ENCODE assay signal across 8 cellular contexts in genomic region chr6:30508890-30509736, GRCh38. TPM values are rescaled to one million over a fixed set of nuclear protein-coding genes. Genes with fewer than 3 reads are reported as not detected.
DNase-seq lines count a peak whose midpoint lies in the region; ATAC-seq and TF ChIP-seq lines count a peak whose summit lies in the region.

No MANE protein-coding gene starts in this region.

- no peaks in the 10 kb centered on the region for H3K9me3 ChIP-seq in OCI-LY3 (ENCODE audit: insufficient read depth, low read length)

- no peaks in the 10 kb centered on the region for H4K20me1 ChIP-seq in OCI-LY3 (ENCODE audit: insufficient read depth, low read length)

- peak overlapping the region; percentile 33 for H3K4me3 ChIP-seq in OCI-LY3 (ENCODE audit: low read length)

- peak overlapping the region; percentile 72 for H3K27ac ChIP-seq in OCI-LY3 (ENCODE audit: low read length)

- peak overlapping the region; percentile 69 for H3K4me2 ChIP-seq in OCI-LY3 (ENCODE audit: low read length)

- peak; percentile 43 for DNase-seq in AG08395 (ENCODE audit: low spot score)
- no peak for DNase-seq in ureter (ENCODE audit: low spot score)
- no peak for DNase-seq in C1 segment of cervical spinal cord (lab: John Stamatoyannopoulos, UW)
- no peak for DNase-seq in mesenteric fat pad (ENCODE audit: low spot score)

- no peaks in the 10 kb centered on the region for H3K36me3 ChIP-seq in OCI-LY3 (replicated peaks; ENCODE audit: low read depth, low read length)

- no peaks in the 10 kb centered on the region for H3K79me2 ChIP-seq in OCI-LY3 (ENCODE audit: low read length)

- peaks cover 2% of the 10 kb centered on the region; the same call in 1 of the 2 replicates for H3K27me3 ChIP-seq in OCI-LY3 (ENCODE audit: low read depth, low read length)

- ATAC-seq in GM19395 (IDR thresholded peaks at IDR 0.05; ENCODE audit: unreplicated experiment) = peak; percentile 64
- peak; percentile 16 for ATAC-seq in esophagus mucosa
- no peak for ATAC-seq in HG02884 (IDR thresholded peaks at IDR 0.05; ENCODE audit: unreplicated experiment)

- H3K9ac ChIP-seq in OCI-LY3 (ENCODE audit: low read length) = no peak overlapping the region; the same call in 1 of the 2 replicates

- no peak for TF ChIP-seq CTCF in OCI-LY3 (IDR thresholded peaks at IDR 0.05; ENCODE audit: low read depth, low read length)

- H2AFZ ChIP-seq in OCI-LY3 (ENCODE audit: low read depth, low read length) = no peak overlapping the region

- peaks cover 22% of the 10 kb centered on the region for H3K4me1 ChIP-seq in OCI-LY3 (ENCODE audit: low read length)

RNA-seq across cellular contexts. Expression of gene HLA-E, which starts 19.8 kb away (rescaled TPM):
- total RNA-seq in esophagus mucosa (190 TPM), ureter (330 TPM), mesenteric fat pad (450 TPM)

RNA-seq across cellular contexts. Expression of gene GNL1, which starts 47.2 kb away (rescaled TPM):
- total RNA-seq in esophagus mucosa (32.5 TPM), ureter (72.6 TPM), mesenteric fat pad (65.8 TPM)

RNA-seq across cellular contexts. Expression of gene PRR3, which starts 48.0 kb away (rescaled TPM):
- 3.5 TPM for total RNA-seq in esophagus mucosa
- total RNA-seq in ureter = 17.3 TPM
- total RNA-seq in mesenteric fat pad = 9.2 TPM
